In the genomic region with DNA sequence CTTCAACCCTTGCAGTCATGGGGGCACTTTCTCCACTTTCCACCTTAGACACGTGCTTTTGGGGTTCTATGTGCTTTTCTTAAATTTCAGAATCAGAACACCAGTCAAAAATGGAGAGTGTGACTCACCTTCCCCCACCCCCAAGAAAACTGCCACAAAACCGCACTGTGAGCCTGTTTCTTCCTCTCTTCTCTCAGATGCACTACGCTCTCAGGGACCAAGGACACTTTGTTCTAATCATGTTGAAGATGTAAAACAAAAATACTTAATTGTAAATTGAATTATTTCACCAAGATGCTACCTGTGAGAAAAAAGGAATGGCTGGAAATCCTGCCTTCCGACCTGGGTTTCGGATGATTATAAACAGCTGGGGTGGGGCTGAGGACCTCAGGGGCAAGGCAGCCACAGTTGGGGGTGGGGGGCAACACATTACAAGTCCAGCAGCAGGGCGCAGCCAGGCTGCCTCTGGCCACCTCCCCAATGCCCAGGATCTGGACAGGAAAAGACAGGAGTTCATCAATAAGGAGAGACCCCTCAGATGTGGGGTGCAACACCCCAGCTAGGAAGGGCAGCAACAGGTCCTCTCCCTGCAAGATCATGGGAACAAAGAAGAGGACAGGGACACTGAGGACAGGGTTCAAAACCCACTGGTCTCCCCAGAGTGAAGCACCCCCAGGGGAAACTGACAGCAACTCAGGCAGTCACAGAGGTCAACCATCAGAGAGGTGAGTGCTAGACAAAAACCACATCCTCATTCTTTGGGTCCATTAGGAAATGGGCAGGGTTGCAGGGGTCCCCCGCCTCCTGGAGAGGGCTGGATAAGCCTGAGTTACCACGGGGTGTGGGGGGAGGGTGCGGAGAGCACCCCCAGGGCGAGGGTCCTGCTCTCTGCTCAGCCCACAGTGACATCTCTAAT, we compare ENCODE assay signal across 8 cellular contexts. TPM values are rescaled to one million over a fixed set of nuclear protein-coding genes. Genes with fewer than 3 reads are reported as not detected.
A peak's percentile ranks its signal among the peaks of the same experiment; 100 is the strongest.
DNase-seq lines count a peak whose midpoint lies in the region; ATAC-seq and TF ChIP-seq lines count a peak whose summit lies in the region.

No MANE protein-coding gene starts in this region.

- no peak overlapping the region for H3K27ac ChIP-seq in PC-3 (ENCODE audit: low read length)
- H3K27ac ChIP-seq in thyroid gland, result no peak overlapping the region

- no peak overlapping the region for H2AFZ ChIP-seq in PC-3 (ENCODE audit: low read length)

- CTCF ChIA-PET in PC-3 (lab: Charles Lee), result no interaction called here

- no peaks in the 10 kb centered on the region for H3K9me2 ChIP-seq in PC-3 (replicated peaks; ENCODE audit: low read length)

- no peaks in the 10 kb centered on the region for H3K27me3 ChIP-seq in PC-3 (ENCODE audit: low read length)
- H3K27me3 ChIP-seq in thyroid gland, result no peaks in the 10 kb centered on the region

- ATAC-seq in GM19395 (IDR thresholded peaks at IDR 0.05; ENCODE audit: unreplicated experiment) (peak; percentile 45), HG03442 (IDR thresholded peaks at IDR 0.05; ENCODE audit: unreplicated experiment) (peak; percentile 34), PC-3 (no peak)

- no peaks in the 10 kb centered on the region for H3K79me2 ChIP-seq in PC-3 (ENCODE audit: low read length)

- DNase-seq in activated CD4-positive, alpha-beta T cell treated with anti-CD3 and anti-CD28 coated beads for 4 hours, result peak; percentile 80 to 86
- peak; percentile 33 for DNase-seq in glomerular visceral epithelial cell (ENCODE audit: extremely low spot score)
- peak; percentile 86 for DNase-seq in stimulated activated CD8-positive, alpha-beta memory T cell treated with anti-CD3 and anti-CD28 coated beads, Interleukin-4, amount 100 ng/mL, for 48 hours
- no peak for DNase-seq in PC-3
- no peak for DNase-seq in thyroid gland
- DNase-seq in NCI-H187 (lab: John Stamatoyannopoulos, UW), result no peak

- POLR2A ChIA-PET in PC-3 (lab: Charles Lee; ENCODE audit: unreplicated experiment), result no interaction called here

- H3K4me2 ChIP-seq in PC-3 (ENCODE audit: low read length), result no peak overlapping the region

- intact Hi-C loops in PC-3 (cut with micrococcal nuclease) (no loop called here), thyroid gland (cut with DNase I) (no loop called here)

- H4K20me1 ChIP-seq in PC-3 (ENCODE audit: low read length), result no peaks in the 10 kb centered on the region

- TF ChIP-seq CTCF in PC-3 (conservative IDR thresholded peaks at IDR 0.05; ENCODE audit: low read depth, low read length) (no peak), thyroid gland (IDR thresholded peaks at IDR 0.05) (no peak)

- BruUV-seq in PC-3 (replicated peaks; lab: Mats Ljungman, UMichigan), result no TSS peak

- WGBS in thyroid gland, 2 donors, result 82 to 86% methylated on average over 7 to 10 of the region's 10 CpGs

- H3K36me3 ChIP-seq in PC-3 (ENCODE audit: low read depth, low read length) (no peaks in the 10 kb centered on the region), thyroid gland (no peaks in the 10 kb centered on the region)

- no peaks in the 10 kb centered on the region for H3F3A ChIP-seq in PC-3 (ENCODE audit: low read length, unreplicated experiment)

- no peak for TF ChIP-seq POLR2A in thyroid gland (IDR thresholded peaks at IDR 0.05)

- no peak overlapping the region for H3K9ac ChIP-seq in PC-3 (ENCODE audit: low read length)

- H3K4me1 ChIP-seq in PC-3 (ENCODE audit: insufficient read depth, low read length), result no peaks in the 10 kb centered on the region
- peaks cover 0 to 2% of the 10 kb centered on the region in 2 donors for H3K4me1 ChIP-seq in thyroid gland

- H3K4me3 ChIP-seq in PC-3 (ENCODE audit: low read length) (no peak overlapping the region), thyroid gland (replicated peaks in 1 of 3) (no peak overlapping the region)

- no peaks in the 10 kb centered on the region for H3K9me3 ChIP-seq in PC-3 (ENCODE audit: low read length)
- no peaks in the 10 kb centered on the region for H3K9me3 ChIP-seq in thyroid gland

RNA-seq across cellular contexts. Expression of gene SEMA4D, which starts 33.7 kb away (rescaled TPM):
- 5.0 and 8.0 TPM in 2 replicates for total RNA-seq in PC-3 (2014; rRNA removed)
- 10 to 100 TPM; 19.9 to 29.6 (median 28.9) TPM for total RNA-seq in thyroid gland

Comparison
In these comparisons a context has a peak if more than half of its experiments do, and no peak if none do; other contexts are left out.
1. DNase-seq: peak in activated CD4-positive, alpha-beta T cell treated with anti-CD3 and anti-CD28 coated beads for 4 hours (2 of 2), glomerular visceral epithelial cell (single experiment) and stimulated activated CD8-positive, alpha-beta memory T cell treated with anti-CD3 and anti-CD28 coated beads, Interleukin-4, amount 100 ng/mL, for 48 hours (single experiment); none in PC-3 (single experiment), thyroid gland (0 of 2) and NCI-H187 (0 of 2).